Comparison of ENCODE assay signal across 12 cellular contexts in genomic region chr4:38174811-38175210, GRCh38.
DNase-seq lines count a peak whose midpoint lies in the region; ATAC-seq, FAIRE-seq and TF ChIP-seq lines count a peak whose summit lies in the region.
"Had no signal": no experiment of that assay in that cellular context is flagged by ENCODE, and none has a peak within 500 bp of the region (broad histone marks: within the 10 kb centered on the region; RNA-seq: fewer than 3 reads in every experiment).

No MANE protein-coding gene starts in this region.

- H3K9me3 ChIP-seq in mucosa of rectum (ENCODE audit: control insufficient read depth in 2 of 2, low read length in 2 of 2) (no peaks in the 10 kb centered on the region), psoas muscle (no peaks in the 10 kb centered on the region)

- 66 to 81% (median 80%) methylated on average over 2 of the region's 2 CpGs for WGBS in psoas muscle, 3 donors

- H3K27me3 ChIP-seq in mucosa of rectum (ENCODE audit: control insufficient read depth in 2 of 2, insufficient read depth in 2 of 2, low read length in 2 of 2), result no peaks in the 10 kb centered on the region
- no peaks in the 10 kb centered on the region for H3K27me3 ChIP-seq in psoas muscle (ENCODE audit: insufficient read depth in 3 of 3, low read length in 2 of 3)

- no peak for FAIRE-seq in frontal cortex (lab: Jason Lieb, UNC)

- no peak overlapping the region for H3K4me3 ChIP-seq in mucosa of rectum (ENCODE audit: low read length in 2 of 2)
- H3K4me3 ChIP-seq in psoas muscle, result no peak overlapping the region

- H3K27ac ChIP-seq in cingulate gyrus (ENCODE audit: low read depth, low read length), result peak overlapping the region; percentile 0
- H3K27ac ChIP-seq in mucosa of rectum (ENCODE audit: low read depth in 2 of 2, low read length in 2 of 2), result peak overlapping the region; percentile 25 to 33
- no peak overlapping the region for H3K27ac ChIP-seq in psoas muscle

- peak; percentile 82 for DNase-seq in CD1c-positive myeloid dendritic cell (ENCODE audit: extremely low spot score)
- peak; percentile 70 for DNase-seq in NOMO-1 treated with DMSO at 0.1 percent for 48 hours (lab: John Stamatoyannopoulos, UW; ENCODE audit: unreplicated experiment)
- no peak for DNase-seq in psoas muscle
- no peak for DNase-seq in NCI-H2107 treated with DMSO at 0.1 percent for 48 hours (lab: John Stamatoyannopoulos, UW; ENCODE audit: unreplicated experiment)
- no peak for DNase-seq in frontal cortex (ENCODE audit: low spot score in 2 of 2)
- DNase-seq: activated CD4-positive, alpha-beta T cell treated with anti-CD3 and anti-CD28 coated beads for 4 hours; NCI-H774; retina had no signal

- no peak overlapping the region for H3K9ac ChIP-seq in mucosa of rectum (ENCODE audit: low read depth in 1 of 2, low read length in 2 of 2)

- peaks cover 12 to 13% of the 10 kb centered on the region in 2 donors for H3K4me1 ChIP-seq in mucosa of rectum (ENCODE audit: control insufficient read depth in 2 of 2, insufficient read depth in 2 of 2, low read length in 2 of 2)
- H3K4me1 ChIP-seq in psoas muscle, result peaks cover 12% of the 10 kb centered on the region

- TF ChIP-seq CTCF in psoas muscle (IDR thresholded peaks at IDR 0.05), result no peak

- intact Hi-C loops in psoas muscle (cut with DNase I), result loop anchor here (5.0 to 10.0 kb wide), 3 partner anchors 110 to 557 kb away; no protein-coding TSS in a partner anchor

- H3K36me3 ChIP-seq in mucosa of rectum (ENCODE audit: control insufficient read depth in 2 of 2, insufficient read depth in 2 of 2, low read length in 2 of 2), result no peaks in the 10 kb centered on the region
- no peaks in the 10 kb centered on the region for H3K36me3 ChIP-seq in psoas muscle (ENCODE audit: insufficient read depth in 1 of 2, low read depth in 1 of 2)

- no peak for ATAC-seq in psoas muscle
- no peak for ATAC-seq in GM21447 (IDR thresholded peaks at IDR 0.05; ENCODE audit: unreplicated experiment)
- ATAC-seq: esophagus mucosa had no signal

Comparison
In these comparisons a context has a peak if more than half of its experiments do, and no peak if none do; other contexts are left out.
1. DNase-seq: peak in CD1c-positive myeloid dendritic cell (single experiment) and NOMO-1 treated with DMSO at 0.1 percent for 48 hours (single experiment); none in psoas muscle (0 of 2), NCI-H2107 treated with DMSO at 0.1 percent for 48 hours (single experiment) and frontal cortex (0 of 2).